Comparison of ENCODE assay signal across 1 cellular context in genomic region chr12:55816876-55817351, GRCh38.
TF ChIP-seq lines count a peak whose summit lies in the region.

No MANE protein-coding gene starts in this region.

TF ChIP-seq in K562, 482 proteins besides CTCF, POLR2A, EP300 and RAD21:
- TF ChIP-seq CREM (IDR thresholded peaks at IDR 0.05; ENCODE audit: low read depth) (peak; percentile 59; the same call in 1 of the 2 replicates), AFF4 (CRISPR knock-in tag; IDR thresholded peaks at IDR 0.05) (0 out of 2 replicates have a peak, but pooled peaks have one; percentile 26), OTX1 (CRISPR knock-in tag; IDR thresholded peaks at IDR 0.05) (no peak), HDGF (IDR thresholded peaks at IDR 0.05) (peak; percentile 77; the same call in 1 of the 2 replicates), TBL1XR1 (IDR thresholded peaks at IDR 0.05; ENCODE audit: low read length in 2 of 2) (0 out of 4 replicates have a peak, but pooled peaks of 1 of the 2 experiments have one; percentile 20), RCOR1 (IDR thresholded peaks at IDR 0.05; ENCODE audit: borderline replicate concordance in 1 of 2, low read depth in 2 of 2, low read length in 2 of 2) (0 out of 4 replicates have a peak, but pooled peaks of 1 of the 2 experiments have one; percentile 11), ETV5 (CRISPR knock-in tag; IDR thresholded peaks at IDR 0.05; ENCODE audit: low read depth) (0 out of 2 replicates have a peak, but pooled peaks have one; percentile 53), HIVEP1 (CRISPR knock-in tag; IDR thresholded peaks at IDR 0.05) (0 out of 2 replicates have a peak, but pooled peaks have one; percentile 1), JUND (IDR thresholded peaks at IDR 0.05; ENCODE audit: borderline replicate concordance, low read depth, low read length) (0 out of 2 replicates have a peak, but pooled peaks have one; percentile 39), JUND (tag; IDR thresholded peaks at IDR 0.05; ENCODE audit: borderline replicate concordance, low read depth, low read length) (no peak), ZNF280A (IDR thresholded peaks at IDR 0.05; ENCODE audit: low read depth, partially characterized antibody) (no peak), PRMT5 (CRISPR knock-in tag; IDR thresholded peaks at IDR 0.05) (no peak), DPF2 (IDR thresholded peaks at IDR 0.05) (peak; percentile 35; the same call in 1 of the 2 replicates), UBTF (IDR thresholded peaks at IDR 0.05; ENCODE audit: borderline replicate concordance in 1 of 2, low read depth in 2 of 2, low read length in 2 of 2) (peak in 1 of 2 experiments; percentile 67; a peak in 1 of 4 replicates)
TF ChIP-seq in K562: peak in this region for 10.
